17 cellular contexts compared by ENCODE assay signal in genomic region chr7:73740212-73740611, GRCh38. TPM values are rescaled to one million over a fixed set of nuclear protein-coding genes. Genes with fewer than 3 reads are reported as not detected.
DNase-seq lines count a peak whose midpoint lies in the region; ATAC-seq and TF ChIP-seq lines count a peak whose summit lies in the region.
"Had no signal": no experiment of that assay in that cellular context is flagged by ENCODE, and none has a peak within 500 bp of the region (broad histone marks: within the 10 kb centered on the region; RNA-seq: fewer than 3 reads in every experiment).

No MANE protein-coding gene starts in this region.

- H2AFZ ChIP-seq in trophoblast cell (ENCODE audit: insufficient read depth, low read length, poor library complexity): no peak overlapping the region

- H3K36me3 ChIP-seq in Caco-2 (ENCODE audit: control insufficient read depth, insufficient read depth, low read length): peaks cover 9% of the 10 kb centered on the region
- H3K36me3 ChIP-seq in Panc1 (ENCODE audit: control insufficient read depth, insufficient read depth, low read length): peaks cover 5% of the 10 kb centered on the region; the same call in 1 of the 2 replicates
- peaks cover 0 to 23% (median 7%) of the 10 kb centered on the region in 3 donors for H3K36me3 ChIP-seq in esophagus squamous epithelium
- H3K36me3 ChIP-seq in trophoblast cell (ENCODE audit: control insufficient read depth in 1 of 2, insufficient read depth in 2 of 2, low read length in 2 of 2): peaks cover 18 to 20% of the 10 kb centered on the region in 2 experiments

- in situ Hi-C loops in Panc1 (cut with HindIII; ENCODE audit: low pct_unique_long_range_greater_than_20kb, low sequenced_read_pairs): no loop called here

- H3K27me3 ChIP-seq in Caco-2 (replicated peaks; ENCODE audit: control insufficient read depth, insufficient read depth, low read length): no peaks in the 10 kb centered on the region
- H3K27me3 ChIP-seq in Panc1 (ENCODE audit: control insufficient read depth, insufficient read depth, low read length): no peaks in the 10 kb centered on the region
- H3K27me3 ChIP-seq in esophagus squamous epithelium: no peaks in the 10 kb centered on the region
- no peaks in the 10 kb centered on the region for H3K27me3 ChIP-seq in trophoblast cell (ENCODE audit: insufficient read depth, low read length)

- no peak overlapping the region for H4K8ac ChIP-seq in trophoblast cell (ENCODE audit: low read depth, low read length)

- ATAC-seq in Panc1: no peak
- ATAC-seq in GM18502 (IDR thresholded peaks at IDR 0.05; ENCODE audit: poor library complexity, unreplicated experiment): no peak

- H3K79me1 ChIP-seq in trophoblast cell (ENCODE audit: low read length): peaks cover 37% of the 10 kb centered on the region

- H3K9me3 ChIP-seq in Caco-2 (no peaks in the 10 kb centered on the region), Panc1 (ENCODE audit: control insufficient read depth, insufficient read depth, low read depth, low read length) (no peaks in the 10 kb centered on the region), esophagus squamous epithelium (no peaks in the 10 kb centered on the region), trophoblast cell (ENCODE audit: insufficient read depth, low read depth, low read length) (no peaks in the 10 kb centered on the region)

- H3K4me1 ChIP-seq in Caco-2: peaks cover 45% of the 10 kb centered on the region
- H3K4me1 ChIP-seq in Panc1 (ENCODE audit: control insufficient read depth, insufficient read depth, low read length): peaks cover 60% of the 10 kb centered on the region
- peaks cover 23 to 75% (median 23%) of the 10 kb centered on the region in 3 donors for H3K4me1 ChIP-seq in esophagus squamous epithelium
- H3K4me1 ChIP-seq in trophoblast cell (ENCODE audit: control insufficient read depth in 1 of 2, insufficient read depth in 2 of 2, low read length in 2 of 2): peaks cover 39 to 46% of the 10 kb centered on the region in 2 experiments

- H3K9ac ChIP-seq in trophoblast cell (ENCODE audit: low read length): no peak overlapping the region

- peak overlapping the region; percentile 62 for H3K27ac ChIP-seq in Panc1 (ENCODE audit: low read length)
- peak overlapping the region in 3 of 4 donors; percentile 44 to 94 (median 93) for H3K27ac ChIP-seq in esophagus squamous epithelium
- H3K27ac ChIP-seq in trophoblast cell (ENCODE audit: low read depth, low read length): peak overlapping the region; percentile 80

- peaks cover 13% of the 10 kb centered on the region for H3K79me2 ChIP-seq in trophoblast cell (ENCODE audit: control insufficient read depth, insufficient read depth, low read length, poor library complexity)

- peak overlapping the region; percentile 73 for H2BK12ac ChIP-seq in trophoblast cell (ENCODE audit: low read length)

- no peak for TF ChIP-seq POLR2A in esophagus squamous epithelium (IDR thresholded peaks at IDR 0.05)

- H3K4me1 Mint-ChIP-seq in Caco-2 (ENCODE audit: low read depth, unreplicated experiment) (peaks cover 23% of the 10 kb centered on the region), chondrocyte (ENCODE audit: low read depth) (peaks cover 25% of the 10 kb centered on the region)

- peak overlapping the region; percentile 65 for H2BK5ac ChIP-seq in trophoblast cell (ENCODE audit: low read depth, low read length, poor library complexity)

- no peak overlapping the region for H3K4me2 ChIP-seq in trophoblast cell (ENCODE audit: low read length)

- POLR2A ChIA-PET in Caco-2 (lab: Charles Lee) (interaction anchor here (0.6 to 6.5 kb wide), 3 partner anchors 24 to 171 kb away, joined by 3 to 127 read pairs (median 3); partner anchors contain the start of gene CLDN4), Panc1 (lab: Charles Lee) (interaction anchor here (0.7 to 1.6 kb wide), 3 partner anchors 83 to 92 kb away, joined by 3 to 7 read pairs (median 3); no protein-coding TSS in a partner anchor)

- BruUV-seq in Caco-2 (replicated peaks; lab: Mats Ljungman, UMichigan) (no TSS peak), Panc1 (replicated peaks; lab: Mats Ljungman, UMichigan) (no TSS peak)

- H2BK120ac ChIP-seq in trophoblast cell (ENCODE audit: insufficient read depth, low read length, poor library complexity): peak overlapping the region; percentile 53

- H3K36me3 Mint-ChIP-seq in Caco-2 (ENCODE audit: insufficient read depth, unreplicated experiment) (peaks cover 66% of the 10 kb centered on the region), chondrocyte (ENCODE audit: low read depth) (peaks cover 2% of the 10 kb centered on the region)

- TF ChIP-seq CTCF in Caco-2 (IDR thresholded peaks at IDR 0.05; ENCODE audit: insufficient read depth in 1 of 2, low read depth in 1 of 2, low read length in 1 of 2, severe bottlenecking in 1 of 2, unreplicated experiment in 1 of 2): no peak
- TF ChIP-seq CTCF in Panc1 (IDR thresholded peaks at IDR 0.05): no peak
- TF ChIP-seq CTCF in esophagus squamous epithelium (IDR thresholded peaks at IDR 0.05): no peak
- TF ChIP-seq CTCF in chondrocyte (IDR thresholded peaks at IDR 0.05): no peak

- peak overlapping the region; percentile 59 for H2AK5ac ChIP-seq in trophoblast cell (ENCODE audit: low read length)

- CTCF ChIA-PET in Caco-2 (lab: Charles Lee) (interaction anchor here (0.9 to 1.3 kb wide), 2 partner anchors 89 to 111 kb away, joined by 3 to 7 read pairs; no protein-coding TSS in a partner anchor), Panc1 (lab: Charles Lee) (interaction anchor here (0.6 kb wide), 1 partner anchor 92 kb away, joined by 3 read pairs; no protein-coding TSS in a partner anchor)

- intact Hi-C loops in Caco-2 (cut with micrococcal nuclease; ENCODE audit: unreplicated experiment) (no loop called here), Panc1 (cut with micrococcal nuclease; ENCODE audit: unreplicated experiment) (no loop called here), esophagus squamous epithelium (cut with DNase I) (no loop called here)

- H3K27me3 Mint-ChIP-seq in Caco-2 (ENCODE audit: insufficient read depth, unreplicated experiment) (no peaks in the 10 kb centered on the region), chondrocyte (ENCODE audit: low read depth) (no peaks in the 10 kb centered on the region)

- H3K14ac ChIP-seq in trophoblast cell (ENCODE audit: low read length): peak overlapping the region; percentile 64

- no peak overlapping the region for H3K4me3 ChIP-seq in Caco-2 (ENCODE audit: low read depth, low read length)
- no peak overlapping the region for H3K4me3 ChIP-seq in Panc1 (ENCODE audit: low read depth in 2 of 2, low read length in 2 of 2)
- H3K4me3 ChIP-seq in esophagus squamous epithelium: no peak overlapping the region
- H3K4me3 ChIP-seq in trophoblast cell (ENCODE audit: low read depth, low read length): no peak overlapping the region

- H3K23ac ChIP-seq in trophoblast cell (ENCODE audit: low read length): no peak overlapping the region

- H3K27ac Mint-ChIP-seq in Caco-2 (ENCODE audit: unreplicated experiment) (peak overlapping the region; percentile 100), chondrocyte (ENCODE audit: unreplicated experiment) (no peak overlapping the region)

- H3K9me3 Mint-ChIP-seq in Caco-2 (ENCODE audit: unreplicated experiment): no peaks in the 10 kb centered on the region
- no peaks in the 10 kb centered on the region for H3K9me3 Mint-ChIP-seq in chondrocyte (ENCODE audit: low read depth)

- H3K18ac ChIP-seq in trophoblast cell (ENCODE audit: low read length): peak overlapping the region; percentile 61

- DNase-seq in Caco-2 (no peak), Panc1 (ENCODE audit: low read depth, low spot score) (no peak), esophagus squamous epithelium (lab: John Stamatoyannopoulos, UW) (no peak), trophoblast cell (no peak), H4 (ENCODE audit: low spot score) (no peak), RKO (ENCODE audit: low spot score) (no peak), chondrocyte (ENCODE audit: low spot score) (no peak)
- DNase-seq: activated CD4-positive, CD25-positive, alpha-beta regulatory T cell treated with anti-CD3 and anti-CD28 coated beads, Interleukin-2, amount 50 U/mL, for 72 hours; C1 segment of cervical spinal cord; GOT3; KG1; midbrain; NCI-H1436; NCI-H446; stimulated activated CD4-positive, alpha-beta T cell treated with anti-CD3 and anti-CD28 coated beads, Interleukin-1b, Interleukin-23, amount 100 ng/mL, for 48 hours had no signal

- H3K4me3 Mint-ChIP-seq in Caco-2 (ENCODE audit: unreplicated experiment) (peak overlapping the region; percentile 33), chondrocyte (ENCODE audit: unreplicated experiment) (no peak overlapping the region)

- no peak overlapping the region for H4K12ac ChIP-seq in trophoblast cell (ENCODE audit: low read depth, low read length)

- peak overlapping the region; percentile 44 for H3K4ac ChIP-seq in trophoblast cell (ENCODE audit: low read depth, low read length)

- WGBS in esophagus squamous epithelium, 2 donors: 86 to 91% methylated on average over 7 of the region's 7 CpGs
- WGBS in trophoblast cell (ENCODE audit: extremely low coverage, insufficient coverage, insufficient read length): no CpG with 5 or more reads among the region's 7 CpGs

- peak overlapping the region; percentile 62 for H4K91ac ChIP-seq in trophoblast cell (ENCODE audit: low read depth, low read length)

RNA-seq across cellular contexts. Expression of gene ABHD11, which starts 1.6 kb away (rescaled TPM):
- total RNA-seq in Caco-2 (2022): 38.9 and 47.2 TPM in 2 replicates
- 54.2 TPM for total RNA-seq in Panc1 (2021; ENCODE audit: unreplicated experiment)
- polyA plus RNA-seq in Panc1 (2012; ENCODE audit: insufficient read length): 53.1 TPM
- total RNA-seq in esophagus squamous epithelium: 10 to 100 TPM in 3 of 4 donors, 1 to 10 TPM in 1; 8.3 to 22.6 (median 19.3) TPM
- 21.8 and 23.2 TPM in 2 replicates for polyA plus RNA-seq in trophoblast cell (2013)
- total RNA-seq in H4 (2014; rRNA removed; shearing (Covaris generic)): 25.8 and 37.7 TPM in 2 replicates
- total RNA-seq in chondrocyte: 11.2 to 15.3 TPM (median 15.0 TPM) in 3 replicates

RNA-seq across cellular contexts. Expression of gene STX1A, which starts 20.7 kb away (rescaled TPM):
- total RNA-seq in Caco-2 (2022) (26.4 and 28.6 TPM in 2 replicates), Panc1 (2021; ENCODE audit: unreplicated experiment) (80.9 TPM), esophagus squamous epithelium (1 to 10 TPM in 3 of 4 donors, under 1 TPM in 1; 0.94 to 4.0 (median 1.8) TPM), chondrocyte (19.1 to 33.5 TPM (median 20.9 TPM) in 3 replicates)
- polyA plus RNA-seq in Panc1 (2012; ENCODE audit: insufficient read length): 75.5 TPM
- polyA plus RNA-seq in trophoblast cell (2013): 6.4 and 6.6 TPM in 2 replicates
- total RNA-seq in H4 (2014; rRNA removed; shearing (Covaris generic)): 3.5 and 12.1 TPM in 2 replicates

RNA-seq across cellular contexts. Expression of gene CLDN3, which starts 29.9 kb away (rescaled TPM):
- total RNA-seq in Caco-2 (2022) (19.6 and 21.0 TPM in 2 replicates), Panc1 (2021; ENCODE audit: unreplicated experiment) (16.8 TPM), esophagus squamous epithelium (1 to 10 TPM in 1 of 4 donors, not detected in 3; 1.3 TPM), chondrocyte (0.32 TPM in 1 of 3 replicates, not detected in the others)
- polyA plus RNA-seq in Panc1 (2012; ENCODE audit: insufficient read length): 66.8 TPM
- 7.3 and 7.6 TPM in 2 replicates for polyA plus RNA-seq in trophoblast cell (2013)
- not detected in 2 replicates for total RNA-seq in H4 (2014; rRNA removed; shearing (Covaris generic))
- total RNA-seq: bronchial epithelial cell had no signal

RNA-seq across cellular contexts. Expression of gene BUD23, which starts 56.8 kb away (rescaled TPM):
- total RNA-seq in Caco-2 (2022): 138 and 144 TPM in 2 replicates
- total RNA-seq in Panc1 (2021; ENCODE audit: unreplicated experiment): 124 TPM
- 228 TPM for polyA plus RNA-seq in Panc1 (2012; ENCODE audit: insufficient read length)
- 10 to 100 TPM; 24.9 to 44.7 (median 42.6) TPM for total RNA-seq in esophagus squamous epithelium
- polyA plus RNA-seq in trophoblast cell (2013): 67.3 and 70.4 TPM in 2 replicates
- total RNA-seq in H4 (2014; rRNA removed; shearing (Covaris generic)): 31.9 and 80.5 TPM in 2 replicates
- total RNA-seq in chondrocyte: 39.2 to 43.4 TPM (median 42.6 TPM) in 3 replicates

RNA-seq across cellular contexts. Expression of gene DNAJC30, which starts 57.0 kb away (rescaled TPM):
- total RNA-seq in Caco-2 (2022) (15.5 and 15.9 TPM in 2 replicates), Panc1 (2021; ENCODE audit: unreplicated experiment) (11.1 TPM), esophagus squamous epithelium (1 to 10 TPM; 2.7 to 5.7 (median 4.8) TPM), chondrocyte (9.5 to 15.2 TPM (median 10.2 TPM) in 3 replicates)
- polyA plus RNA-seq in Panc1 (2012; ENCODE audit: insufficient read length): 6.5 TPM
- polyA plus RNA-seq in trophoblast cell (2013): 5.4 and 6.0 TPM in 2 replicates
- total RNA-seq in H4 (2014; rRNA removed; shearing (Covaris generic)): 2.0 and 2.7 TPM in 2 replicates
